ENCODE assay signal across 8 cellular contexts in genomic region chr6:80338201-80338836, GRCh38.
A peak's percentile ranks its signal among the peaks of the same experiment; 100 is the strongest.
DNase-seq lines count a peak whose midpoint lies in the region; ATAC-seq lines count a peak whose summit lies in the region.

No MANE protein-coding gene starts in this region.

- ATAC-seq in GM19455 (IDR thresholded peaks at IDR 0.05; ENCODE audit: unreplicated experiment) (peak; percentile 87), HG03565 (IDR thresholded peaks at IDR 0.05; ENCODE audit: unreplicated experiment) (peak; percentile 83)
- peak; percentile 56 for ATAC-seq in activated naive CD8-positive, alpha-beta T cell treated with anti-CD3 and anti-CD28 coated beads, Interleukin-2, amount 10 ng/mL, durations not matched to agents 7 days and 5 days (ENCODE audit: low read depth)

- H3K27me3 ChIP-seq in CD8-positive, alpha-beta memory T cell (ENCODE audit: insufficient read depth, low read length, poor library complexity, severe bottlenecking): no peaks in the 10 kb centered on the region

- CTCF ChIA-PET in CD8-positive, alpha-beta memory T cell (lab: Charles Lee): no interaction called here

- H3K9me3 Mint-ChIP-seq in CD8-positive, alpha-beta memory T cell: no peaks in the 10 kb centered on the region
- no peaks in the 10 kb centered on the region for H3K9me3 Mint-ChIP-seq in activated naive CD8-positive, alpha-beta T cell treated with anti-CD3 and anti-CD28 coated beads, Interleukin-2, amount 10 ng/mL, durations not matched to agents 7 days and 5 days

- H3K4me3 Mint-ChIP-seq in CD8-positive, alpha-beta memory T cell: peak overlapping the region in 1 of 7 donors; percentile 38
- H3K4me3 Mint-ChIP-seq in activated naive CD8-positive, alpha-beta T cell treated with anti-CD3 and anti-CD28 coated beads, Interleukin-2, amount 10 ng/mL, durations not matched to agents 7 days and 5 days: no peak overlapping the region

- no peak overlapping the region for H3K4me3 ChIP-seq in CD8-positive, alpha-beta memory T cell (ENCODE audit: low read length)

- POLR2A ChIA-PET in CD8-positive, alpha-beta memory T cell (lab: Charles Lee): no interaction called here
- POLR2A ChIA-PET in activated naive CD8-positive, alpha-beta T cell treated with anti-CD3 and anti-CD28 coated beads, Interleukin-2, amount 10 ng/mL, durations not matched to agents 7 days and 5 days (lab: Charles Lee): no interaction called here

- H3K4me1 ChIP-seq in CD8-positive, alpha-beta memory T cell (ENCODE audit: insufficient read depth, low read length): no peaks in the 10 kb centered on the region

- H3K27ac ChIP-seq in CD8-positive, alpha-beta memory T cell (ENCODE audit: low read depth, low read length): no peak overlapping the region

- peaks cover 0 to 2% (median 0%) of the 10 kb centered on the region in 3 donors for H3K4me1 Mint-ChIP-seq in CD8-positive, alpha-beta memory T cell
- H3K4me1 Mint-ChIP-seq in activated naive CD8-positive, alpha-beta T cell treated with anti-CD3 and anti-CD28 coated beads, Interleukin-2, amount 10 ng/mL, durations not matched to agents 7 days and 5 days: no peaks in the 10 kb centered on the region

- H3K27ac Mint-ChIP-seq in CD8-positive, alpha-beta memory T cell: no peak overlapping the region
- no peak overlapping the region for H3K27ac Mint-ChIP-seq in activated naive CD8-positive, alpha-beta T cell treated with anti-CD3 and anti-CD28 coated beads, Interleukin-2, amount 10 ng/mL, durations not matched to agents 7 days and 5 days

- no peaks in the 10 kb centered on the region for H3K36me3 Mint-ChIP-seq in CD8-positive, alpha-beta memory T cell
- no peaks in the 10 kb centered on the region for H3K36me3 Mint-ChIP-seq in activated naive CD8-positive, alpha-beta T cell treated with anti-CD3 and anti-CD28 coated beads, Interleukin-2, amount 10 ng/mL, durations not matched to agents 7 days and 5 days

- no peaks in the 10 kb centered on the region for H3K9me3 ChIP-seq in CD8-positive, alpha-beta memory T cell (ENCODE audit: low read length)

- DNase-seq in CD8-positive, alpha-beta memory T cell: peak; percentile 43 to 63 (median 57)
- DNase-seq in SKM-1 treated with dmso at 0.1 percent for 144 hours (lab: John Stamatoyannopoulos, UW; ENCODE audit: unreplicated experiment) (peak; percentile 19), iPS-NIHi7 (ENCODE audit: extremely low spot score) (peak; percentile 78), cortex of kidney (lab: John Stamatoyannopoulos, UW) (no peak)
- DNase-seq in activated naive CD8-positive, alpha-beta T cell treated with anti-CD3 and anti-CD28 coated beads, Interleukin-2, amount 10 ng/mL, durations not matched to agents 7 days and 5 days: peak; percentile 69
- peak; percentile 60 for DNase-seq in stimulated activated CD4-positive, alpha-beta T cell treated with anti-CD3 and anti-CD28 coated beads, Interleukin-1b, Interleukin-23, amount 100 ng/mL, for 48 hours

- peaks cover 0 to 2% of the 10 kb centered on the region in 2 donors for H3K27me3 Mint-ChIP-seq in CD8-positive, alpha-beta memory T cell
- H3K27me3 Mint-ChIP-seq in activated naive CD8-positive, alpha-beta T cell treated with anti-CD3 and anti-CD28 coated beads, Interleukin-2, amount 10 ng/mL, durations not matched to agents 7 days and 5 days: no peaks in the 10 kb centered on the region

- no peaks in the 10 kb centered on the region for H3K36me3 ChIP-seq in CD8-positive, alpha-beta memory T cell (ENCODE audit: insufficient read depth, low read length)
